In the genomic region with DNA sequence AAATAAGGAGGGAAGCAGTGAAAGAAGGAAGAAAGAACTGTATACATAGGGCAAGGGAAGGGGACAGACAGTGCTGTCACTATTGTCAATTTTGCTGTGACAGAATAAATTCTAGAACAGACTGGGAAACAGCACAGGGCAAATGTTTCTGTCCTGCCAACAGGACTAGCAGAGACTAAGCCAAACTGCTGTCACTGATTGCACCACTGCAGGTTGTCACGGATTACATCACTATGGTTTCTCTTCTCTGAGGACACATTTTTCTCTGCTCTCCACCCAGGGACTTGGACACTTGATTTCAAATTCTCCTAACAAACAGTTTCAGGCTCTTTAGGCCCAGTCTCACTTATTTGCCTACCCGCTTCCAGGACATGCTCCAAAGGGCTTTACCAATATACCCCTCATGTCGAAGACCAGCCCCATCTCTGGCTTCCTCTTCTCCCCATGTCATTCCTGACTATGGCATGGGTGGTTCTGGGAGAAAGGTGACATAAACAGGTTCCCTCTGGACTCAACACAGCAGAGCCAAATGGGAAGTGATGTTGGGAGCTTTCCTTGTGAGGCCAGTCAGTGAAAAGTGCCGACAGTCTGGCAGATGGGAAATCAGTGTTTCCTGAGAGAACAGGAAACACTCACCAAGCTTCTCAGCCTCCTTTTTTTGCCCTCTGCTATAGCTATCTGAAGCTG, we compare ENCODE assay signal across 21 cellular contexts.
DNase-seq lines count a peak whose midpoint lies in the region; ATAC-seq and TF ChIP-seq lines count a peak whose summit lies in the region.
"Had no signal": no experiment of that assay in that cellular context is flagged by ENCODE, and none has a peak within 500 bp of the region (broad histone marks: within the 10 kb centered on the region; RNA-seq: fewer than 3 reads in every experiment).

No MANE protein-coding gene starts in this region.

- no peak overlapping the region for H3K27ac ChIP-seq in aorta (ENCODE audit: low read depth in 1 of 2, low read length in 2 of 2)
- H3K27ac ChIP-seq: Peyer's patch, prostate gland had no signal

- H3K4me3 ChIP-seq in fibroblast of pulmonary artery (replicated peaks; ENCODE audit: low read depth, low read length) (no peak overlapping the region), aorta (ENCODE audit: low read length in 2 of 2) (no peak overlapping the region)
- H3K4me3 ChIP-seq: esophagus muscularis mucosa, Peyer's patch, prostate gland had no signal

- CTCF ChIA-PET in activated CD4-positive, alpha-beta memory T cell treated with anti-CD3 and anti-CD28 coated beads, Interleukin-2, amount 10 ng/mL, durations not matched to agents 7 days and 5 days (lab: Charles Lee): no interaction called here

- peaks cover 0 to 1% of the 10 kb centered on the region in 2 donors for H3K4me1 ChIP-seq in aorta (ENCODE audit: control insufficient read depth in 1 of 2, insufficient read depth in 2 of 2, low read length in 2 of 2)
- H3K4me1 ChIP-seq: esophagus muscularis mucosa, Peyer's patch, prostate gland had no signal

- H3K36me3 Mint-ChIP-seq in activated CD4-positive, alpha-beta memory T cell treated with anti-CD3 and anti-CD28 coated beads, Interleukin-2, amount 10 ng/mL, durations not matched to agents 7 days and 5 days (ENCODE audit: low read depth): no peaks in the 10 kb centered on the region

- H3K27ac Mint-ChIP-seq in activated CD4-positive, alpha-beta memory T cell treated with anti-CD3 and anti-CD28 coated beads, Interleukin-2, amount 10 ng/mL, durations not matched to agents 7 days and 5 days: no peak overlapping the region
- H3K27ac Mint-ChIP-seq: activated naive CD4-positive, alpha-beta T cell treated with anti-CD3 and anti-CD28 coated beads for 36 hours; nephron had no signal

- no peaks in the 10 kb centered on the region for H3K36me3 ChIP-seq in aorta (ENCODE audit: control insufficient read depth in 1 of 2, insufficient read depth in 2 of 2, low read length in 1 of 2)
- H3K36me3 ChIP-seq: esophagus muscularis mucosa, Peyer's patch, prostate gland had no signal

- H3K9me3 Mint-ChIP-seq in activated CD4-positive, alpha-beta memory T cell treated with anti-CD3 and anti-CD28 coated beads, Interleukin-2, amount 10 ng/mL, durations not matched to agents 7 days and 5 days: no peaks in the 10 kb centered on the region
- H3K9me3 Mint-ChIP-seq: activated naive CD4-positive, alpha-beta T cell treated with anti-CD3 and anti-CD28 coated beads for 36 hours; nephron had no signal

- ATAC-seq in aorta (ENCODE audit: low FRiP score) (no peak), GM18873 (IDR thresholded peaks at IDR 0.05; ENCODE audit: low FRiP score, unreplicated experiment) (no peak)

- H3K9me3 ChIP-seq in aorta (ENCODE audit: control insufficient read depth, low read length): no peaks in the 10 kb centered on the region
- H3K9me3 ChIP-seq: esophagus muscularis mucosa, Peyer's patch, prostate gland had no signal

- H3K4me3 Mint-ChIP-seq in activated CD4-positive, alpha-beta memory T cell treated with anti-CD3 and anti-CD28 coated beads, Interleukin-2, amount 10 ng/mL, durations not matched to agents 7 days and 5 days: no peak overlapping the region
- H3K4me3 Mint-ChIP-seq: activated naive CD4-positive, alpha-beta T cell treated with anti-CD3 and anti-CD28 coated beads for 36 hours; nephron had no signal

- WGBS in aorta, 2 donors: 73 to 81% methylated on average over 4 of the region's 4 CpGs

- peak; percentile 24 for DNase-seq in NK-92 treated with Interleukin-12 subunit alpha and Interleukin-12 subunit beta, amount 100 ng/mL, for 24 hours (lab: John Stamatoyannopoulos, UW)
- DNase-seq in NK-92 (lab: John Stamatoyannopoulos, UW; ENCODE audit: unreplicated experiment): no peak
- DNase-seq in MV-4-11 (lab: John Stamatoyannopoulos, UW): peak; percentile 65
- DNase-seq in fibroblast of pulmonary artery (ENCODE audit: low read depth): peak; percentile 54
- peak; percentile 32 for DNase-seq in pulmonary artery endothelial cell (ENCODE audit: low read depth, low spot score)
- DNase-seq in aorta: no peak
- no peak for DNase-seq in activated CD4-positive, alpha-beta memory T cell treated with anti-CD3 and anti-CD28 coated beads, Interleukin-2, amount 10 ng/mL, durations not matched to agents 7 days and 5 days
- DNase-seq: 8988T; activated naive CD4-positive, alpha-beta T cell treated with anti-CD3 and anti-CD28 coated beads for 36 hours; DMS79; head of caudate nucleus; mesendoderm; NCI-H1092 treated with DMSO at 0.1 percent for 48 hours; NCI-H524; Peyer's patch; stimulated activated CD4-positive, alpha-beta T cell treated with anti-CD3 and anti-CD28 coated beads, Interleukin-15, amount 100 ng/mL, for 24 hours; stimulated activated naive CD4-positive, alpha-beta T cell had no signal

- POLR2A ChIA-PET in activated CD4-positive, alpha-beta memory T cell treated with anti-CD3 and anti-CD28 coated beads, Interleukin-2, amount 10 ng/mL, durations not matched to agents 7 days and 5 days (lab: Charles Lee): no interaction called here

- TF ChIP-seq CTCF in fibroblast of pulmonary artery (IDR thresholded peaks at IDR 0.05; ENCODE audit: low read length, missing control alignments): no peak

- H3K27me3 Mint-ChIP-seq in activated CD4-positive, alpha-beta memory T cell treated with anti-CD3 and anti-CD28 coated beads, Interleukin-2, amount 10 ng/mL, durations not matched to agents 7 days and 5 days: no peaks in the 10 kb centered on the region

- H3K4me1 Mint-ChIP-seq in activated CD4-positive, alpha-beta memory T cell treated with anti-CD3 and anti-CD28 coated beads, Interleukin-2, amount 10 ng/mL, durations not matched to agents 7 days and 5 days: no peaks in the 10 kb centered on the region
- H3K4me1 Mint-ChIP-seq: nephron had no signal

- intact Hi-C loops in aorta (cut with DNase I): no loop called here

- H3K27me3 ChIP-seq in aorta (ENCODE audit: control insufficient read depth in 1 of 2, insufficient read depth in 2 of 2, low read length in 1 of 2): no peaks in the 10 kb centered on the region
- H3K27me3 ChIP-seq: esophagus muscularis mucosa, Peyer's patch had no signal

Comparison
In these comparisons a context has a peak if more than half of its experiments do, and no peak if none do; other contexts are left out.
1. DNase-seq: peak in NK-92 treated with Interleukin-12 subunit alpha and Interleukin-12 subunit beta, amount 100 ng/mL, for 24 hours (single experiment), MV-4-11 (single experiment), fibroblast of pulmonary artery (single experiment) and pulmonary artery endothelial cell (single experiment); none in NK-92 (single experiment), aorta (0 of 2) and activated CD4-positive, alpha-beta memory T cell treated with anti-CD3 and anti-CD28 coated beads, Interleukin-2, amount 10 ng/mL, durations not matched to agents 7 days and 5 days (single experiment).